ENCODE assay signal across 8 cellular contexts in genomic region chr18:75207298-75208054, GRCh38. TPM values are rescaled to one million over a fixed set of nuclear protein-coding genes. Genes with fewer than 3 reads are reported as not detected.
DNase-seq lines count a peak whose midpoint lies in the region; ATAC-seq, FAIRE-seq and TF ChIP-seq lines count a peak whose summit lies in the region.

No MANE protein-coding gene starts in this region.

- peaks cover 56% of the 10 kb centered on the region for H3K4me1 Mint-ChIP-seq in dendritic cell treated with granulocyte-macrophage colony-stimulating factor and Interleukin-4, amounts not matched to agents 40 ng/mL and 50 ng/mL, for 4 days (ENCODE audit: low read depth)
- H3K4me1 Mint-ChIP-seq in naive B cell, result peaks cover 44 to 53% (median 50%) of the 10 kb centered on the region in 3 donors

- no peaks in the 10 kb centered on the region for H3K9me3 ChIP-seq in Peyer's patch

- no peaks in the 10 kb centered on the region for H3K27me3 ChIP-seq in Peyer's patch

- ATAC-seq in naive B cell (ENCODE audit: low read depth in 2 of 2), result no peak

- DNase-seq in AG09309 (ENCODE audit: low read depth) (no peak), GM18507 (ENCODE audit: extremely low spot score, insufficient read length, low read depth) (no peak), Peyer's patch (peak in 1 of 3 donors; percentile 43), naive B cell (no peak), NCI-H187 treated with DMSO at 0.1 percent for 48 hours (lab: John Stamatoyannopoulos, UW) (no peak), SKM-1 (lab: John Stamatoyannopoulos, UW; ENCODE audit: unreplicated experiment) (no peak), mucosa of gallbladder (ENCODE audit: low spot score) (no peak)

- H3K4me3 Mint-ChIP-seq in dendritic cell treated with granulocyte-macrophage colony-stimulating factor and Interleukin-4, amounts not matched to agents 40 ng/mL and 50 ng/mL, for 4 days, result peak overlapping the region; percentile 89
- H3K4me3 Mint-ChIP-seq in naive B cell, result peak overlapping the region; percentile 89 to 100 (median 96)

- H3K36me3 Mint-ChIP-seq in dendritic cell treated with granulocyte-macrophage colony-stimulating factor and Interleukin-4, amounts not matched to agents 40 ng/mL and 50 ng/mL, for 4 days (ENCODE audit: low read depth), result peaks cover 30% of the 10 kb centered on the region
- H3K36me3 Mint-ChIP-seq in naive B cell, result no peaks in the 10 kb centered on the region

- peak overlapping the region; percentile 84 to 100 (median 96) for H3K27ac ChIP-seq in Peyer's patch

- H3K36me3 ChIP-seq in Peyer's patch, result no peaks in the 10 kb centered on the region

- peak overlapping the region; percentile 94 for H3K27ac Mint-ChIP-seq in dendritic cell treated with granulocyte-macrophage colony-stimulating factor and Interleukin-4, amounts not matched to agents 40 ng/mL and 50 ng/mL, for 4 days
- peak overlapping the region; percentile 21 to 93 (median 84) for H3K27ac Mint-ChIP-seq in naive B cell

- H3K27me3 Mint-ChIP-seq in dendritic cell treated with granulocyte-macrophage colony-stimulating factor and Interleukin-4, amounts not matched to agents 40 ng/mL and 50 ng/mL, for 4 days, result peaks cover 34% of the 10 kb centered on the region
- peaks cover 0 to 29% (median 10%) of the 10 kb centered on the region in 3 donors for H3K27me3 Mint-ChIP-seq in naive B cell

- H3K4me3 ChIP-seq in AG09309 (ENCODE audit: control insufficient read depth, low read depth, low read length) (peak overlapping the region; percentile 65), Peyer's patch (peak overlapping the region; percentile 94 to 100 (median 96))

- H3K9me3 Mint-ChIP-seq in dendritic cell treated with granulocyte-macrophage colony-stimulating factor and Interleukin-4, amounts not matched to agents 40 ng/mL and 50 ng/mL, for 4 days, result no peaks in the 10 kb centered on the region
- no peaks in the 10 kb centered on the region for H3K9me3 Mint-ChIP-seq in naive B cell

- H3K4me1 ChIP-seq in Peyer's patch, result peaks cover 0 to 42% (median 8%) of the 10 kb centered on the region in 4 donors

- no peak for TF ChIP-seq POLR2A in Peyer's patch (IDR thresholded peaks at IDR 0.05)

- intact Hi-C loops in dendritic cell treated with granulocyte-macrophage colony-stimulating factor and Interleukin-4, amounts not matched to agents 40 ng/mL and 50 ng/mL, for 4 days (cut with micrococcal nuclease), result loop anchor here (2.0 to 10.0 kb wide), 5 partner anchors 33 to 1615 kb away; partner anchors contain the start of gene ZNF236

- TF ChIP-seq CTCF in AG09309 (IDR thresholded peaks at IDR 0.05; ENCODE audit: control insufficient read depth, insufficient read depth, low read depth, low read length, missing control alignments) (no peak), Peyer's patch (IDR thresholded peaks at IDR 0.05) (no peak)

- FAIRE-seq in GM18507 (lab: Jason Lieb, UNC), result peak; percentile 70

RNA-seq across cellular contexts. Expression of gene PTGR3, which starts 1.5 kb away (rescaled TPM):
- total RNA-seq in Peyer's patch (10 to 100 TPM; 19.6 to 24.1 (median 20.8) TPM), mucosa of gallbladder (41.1 TPM)
- 10 to 100 TPM; 14.7 to 36.8 (median 22.5) TPM for polyA plus RNA-seq in naive B cell (ENCODE audit: low read depth in 6 of 6)

RNA-seq across cellular contexts. Expression of gene TSHZ1, which starts 3.1 kb away (rescaled TPM):
- total RNA-seq in Peyer's patch, result 10 to 100 TPM; 12.4 to 34.8 (median 28.4) TPM
- 1 to 10 TPM in 5 of 6 donors, under 1 TPM in 1; 0.41 to 2.2 (median 1.7) TPM for polyA plus RNA-seq in naive B cell (ENCODE audit: low read depth in 6 of 6)
- 32.0 TPM for total RNA-seq in mucosa of gallbladder
